In genomic region chr18:50507120-50507590, GRCh38 we compare ENCODE assay signal across 9 cellular contexts. TPM values are rescaled to one million over a fixed set of nuclear protein-coding genes. Genes with fewer than 3 reads are reported as not detected.
A peak's percentile ranks its signal among the peaks of the same experiment; 100 is the strongest.
DNase-seq lines count a peak whose midpoint lies in the region; ATAC-seq and TF ChIP-seq lines count a peak whose summit lies in the region.
"Had no signal": no experiment of that assay in that cellular context is flagged by ENCODE, and none has a peak within 500 bp of the region (broad histone marks: within the 10 kb centered on the region; RNA-seq: fewer than 3 reads in every experiment).

No MANE protein-coding gene starts in this region.

- H3K4me3 ChIP-seq in epithelial cell of esophagus (ENCODE audit: low read length): no peak overlapping the region

- no peak overlapping the region for H3K27ac Mint-ChIP-seq in activated CD4-positive, alpha-beta T cell treated with anti-CD3 and anti-CD28 coated beads for 36 hours
- no peak overlapping the region for H3K27ac Mint-ChIP-seq in activated CD4-positive, alpha-beta T cell treated with anti-CD3 and anti-CD28 coated beads, Interleukin-2, amount 10 ng/mL, durations not matched to agents 24 days and 14 days
- H3K27ac Mint-ChIP-seq in nephron: peak overlapping the region in 2 of 3 experiments; percentile 18 to 59

- no peaks in the 10 kb centered on the region for H3K4me1 Mint-ChIP-seq in activated CD4-positive, alpha-beta T cell treated with anti-CD3 and anti-CD28 coated beads for 36 hours
- H3K4me1 Mint-ChIP-seq in activated CD4-positive, alpha-beta T cell treated with anti-CD3 and anti-CD28 coated beads, Interleukin-2, amount 10 ng/mL, durations not matched to agents 24 days and 14 days: no peaks in the 10 kb centered on the region
- H3K4me1 Mint-ChIP-seq in nephron: no peaks in the 10 kb centered on the region

- POLR2A ChIA-PET in activated CD4-positive, alpha-beta T cell treated with anti-CD3 and anti-CD28 coated beads for 36 hours (lab: Charles Lee): no interaction called here

- peak; percentile 31 for DNase-seq in activated CD4-positive, alpha-beta T cell treated with anti-CD3 and anti-CD28 coated beads for 36 hours
- no peak for DNase-seq in activated CD4-positive, alpha-beta T cell treated with anti-CD3 and anti-CD28 coated beads, Interleukin-2, amount 10 ng/mL, durations not matched to agents 24 days and 14 days
- peak; percentile 19 for DNase-seq in NCI-H748 treated with DMSO at 0.1 percent for 48 hours (lab: John Stamatoyannopoulos, UW)
- DNase-seq in epithelial cell of esophagus (ENCODE audit: low read depth): peak; percentile 57
- DNase-seq in stimulated activated CD4-positive, alpha-beta T cell treated with anti-CD3 and anti-CD28 coated beads, Interleukin-4, amount 100 ng/mL, for 4 hours: no peak

- no peak overlapping the region for H3K4me3 Mint-ChIP-seq in activated CD4-positive, alpha-beta T cell treated with anti-CD3 and anti-CD28 coated beads for 36 hours
- no peak overlapping the region for H3K4me3 Mint-ChIP-seq in activated CD4-positive, alpha-beta T cell treated with anti-CD3 and anti-CD28 coated beads, Interleukin-2, amount 10 ng/mL, durations not matched to agents 24 days and 14 days
- H3K4me3 Mint-ChIP-seq in nephron: no peak overlapping the region

- no peak for ATAC-seq in activated CD4-positive, alpha-beta T cell treated with anti-CD3 and anti-CD28 coated beads for 36 hours
- ATAC-seq in GM21529 (IDR thresholded peaks at IDR 0.05; ENCODE audit: unreplicated experiment) (no peak), GM18505 (IDR thresholded peaks at IDR 0.05; ENCODE audit: unreplicated experiment) (no peak)

- TF ChIP-seq POLR2A in GM18505 (IDR thresholded peaks at IDR 0.05; ENCODE audit: borderline replicate concordance, extremely low read depth, insufficient read depth, insufficient read length): no peak

- TF ChIP-seq CTCF in epithelial cell of esophagus (IDR thresholded peaks at IDR 0.05; ENCODE audit: insufficient read depth, low read depth, low read length, missing control alignments): peak; percentile 90
- TF ChIP-seq CTCF in nephron (IDR thresholded peaks at IDR 0.05; ENCODE audit: unreplicated experiment in 3 of 3): peak; percentile 80 to 90 (median 83)

- peaks cover 3% of the 10 kb centered on the region for H3K9me3 Mint-ChIP-seq in activated CD4-positive, alpha-beta T cell treated with anti-CD3 and anti-CD28 coated beads for 36 hours (ENCODE audit: low read depth)
- no peaks in the 10 kb centered on the region for H3K9me3 Mint-ChIP-seq in activated CD4-positive, alpha-beta T cell treated with anti-CD3 and anti-CD28 coated beads, Interleukin-2, amount 10 ng/mL, durations not matched to agents 24 days and 14 days
- no peaks in the 10 kb centered on the region for H3K9me3 Mint-ChIP-seq in nephron

- CTCF ChIA-PET in activated CD4-positive, alpha-beta T cell treated with anti-CD3 and anti-CD28 coated beads for 36 hours (lab: Charles Lee): no interaction called here

- H3K36me3 Mint-ChIP-seq in activated CD4-positive, alpha-beta T cell treated with anti-CD3 and anti-CD28 coated beads for 36 hours (ENCODE audit: low read depth): no peaks in the 10 kb centered on the region
- H3K36me3 Mint-ChIP-seq in activated CD4-positive, alpha-beta T cell treated with anti-CD3 and anti-CD28 coated beads, Interleukin-2, amount 10 ng/mL, durations not matched to agents 24 days and 14 days (ENCODE audit: low read depth): no peaks in the 10 kb centered on the region
- no peaks in the 10 kb centered on the region for H3K36me3 Mint-ChIP-seq in nephron (ENCODE audit: low read depth)

- intact Hi-C loops in activated CD4-positive, alpha-beta T cell treated with anti-CD3 and anti-CD28 coated beads for 36 hours (cut with DNase I, micrococcal nuclease): no loop called here
- intact Hi-C loops in activated CD4-positive, alpha-beta T cell treated with anti-CD3 and anti-CD28 coated beads, Interleukin-2, amount 10 ng/mL, durations not matched to agents 24 days and 14 days (cut with micrococcal nuclease): no loop called here

- H3K27me3 Mint-ChIP-seq in activated CD4-positive, alpha-beta T cell treated with anti-CD3 and anti-CD28 coated beads for 36 hours: peaks cover 17% of the 10 kb centered on the region
- peaks cover 7% of the 10 kb centered on the region for H3K27me3 Mint-ChIP-seq in activated CD4-positive, alpha-beta T cell treated with anti-CD3 and anti-CD28 coated beads, Interleukin-2, amount 10 ng/mL, durations not matched to agents 24 days and 14 days
- peaks cover 5% of the 10 kb centered on the region for H3K27me3 Mint-ChIP-seq in nephron (ENCODE audit: low read depth)

RNA-seq across cellular contexts. Expression of gene MAPK4, which starts 52.7 kb away (rescaled TPM):
- not detected for total RNA-seq in activated CD4-positive, alpha-beta T cell treated with anti-CD3 and anti-CD28 coated beads for 36 hours
- total RNA-seq in activated CD4-positive, alpha-beta T cell treated with anti-CD3 and anti-CD28 coated beads, Interleukin-2, amount 10 ng/mL, durations not matched to agents 24 days and 14 days: not detected in 2 replicates
- total RNA-seq: pulmonary artery endothelial cell had no signal

Comparison
In these comparisons a context has a peak if more than half of its experiments do, and no peak if none do; other contexts are left out.
1. DNase-seq: peak in activated CD4-positive, alpha-beta T cell treated with anti-CD3 and anti-CD28 coated beads for 36 hours (single experiment), NCI-H748 treated with DMSO at 0.1 percent for 48 hours (single experiment) and epithelial cell of esophagus (single experiment); none in activated CD4-positive, alpha-beta T cell treated with anti-CD3 and anti-CD28 coated beads, Interleukin-2, amount 10 ng/mL, durations not matched to agents 24 days and 14 days (single experiment) and stimulated activated CD4-positive, alpha-beta T cell treated with anti-CD3 and anti-CD28 coated beads, Interleukin-4, amount 100 ng/mL, for 4 hours (0 of 2).
2. H3K27ac Mint-ChIP-seq: peak in nephron (2 of 3); none in activated CD4-positive, alpha-beta T cell treated with anti-CD3 and anti-CD28 coated beads for 36 hours (single experiment) and activated CD4-positive, alpha-beta T cell treated with anti-CD3 and anti-CD28 coated beads, Interleukin-2, amount 10 ng/mL, durations not matched to agents 24 days and 14 days (single experiment).